16 cellular contexts compared by ENCODE assay signal in genomic region chr2:25293145-25293544, GRCh38. TPM values are rescaled to one million over a fixed set of nuclear protein-coding genes. Genes with fewer than 3 reads are reported as not detected.
DNase-seq lines count a peak whose midpoint lies in the region; ATAC-seq and TF ChIP-seq lines count a peak whose summit lies in the region.
"Had no signal": no experiment of that assay in that cellular context is flagged by ENCODE, and none has a peak within 500 bp of the region (broad histone marks: within the 10 kb centered on the region; RNA-seq: fewer than 3 reads in every experiment).

No MANE protein-coding gene starts in this region.

- H3K4me1 ChIP-seq in cardiac muscle cell (ENCODE audit: low read depth) (peaks cover 35% of the 10 kb centered on the region), spleen (peaks cover 44 to 88% (median 70%) of the 10 kb centered on the region in 6 donors), Karpas-422 (ENCODE audit: low read length) (peaks cover 16% of the 10 kb centered on the region)

- H3K4me3 ChIP-seq in cardiac muscle cell (no peak overlapping the region), spleen (no peak overlapping the region), Karpas-422 (ENCODE audit: low read length) (no peak overlapping the region)
- H3K4me3 ChIP-seq: pancreas, PC-9, SK-N-MC had no signal

- ATAC-seq in Right ventricle myocardium inferior, result no peak
- no peak for ATAC-seq in T-cell (replicated peaks in 1 of 4)
- ATAC-seq in central memory CD8-positive, alpha-beta T cell (replicated peaks; ENCODE audit: extremely low read depth, poor library complexity, severe bottlenecking), result no peak
- no peak for ATAC-seq in left lobe of liver
- ATAC-seq: pancreas had no signal

- DNase-seq in cardiac muscle cell (ENCODE audit: low read depth in 1 of 2, low spot score in 1 of 2) (peak in 1 of 2 donors; percentile 49), Right ventricle myocardium inferior (ENCODE audit: missing footprints) (no peak), T-cell (no peak), spleen (no peak), NCI-H2107 treated with DMSO at 0.1 percent for 48 hours (lab: John Stamatoyannopoulos, UW; ENCODE audit: unreplicated experiment) (no peak), left lobe of liver (ENCODE audit: low spot score) (no peak), Karpas-422 (no peak)
- DNase-seq in central memory CD8-positive, alpha-beta T cell (ENCODE audit: low spot score in 2 of 2), result no peak
- DNase-seq: Calu3; erythroblast; NCI-H1436 treated with DMSO at 0.1 percent for 48 hours; NCI-H748 treated with DMSO at 0.1 percent for 48 hours; pancreas; PC-9; stimulated activated CD4-positive, alpha-beta T cell treated with anti-CD3 and anti-CD28 coated beads, Interleukin-2, amount 100 ng/mL, for 24 hours had no signal

- CTCF ChIA-PET in T-cell (lab: Charles Lee), result interaction anchor here in 1 of 2 donors (0.6 kb wide), 1 partner anchor 408 kb away, joined by 4 read pairs; no protein-coding TSS in a partner anchor

- H3K27me3 ChIP-seq in cardiac muscle cell, result no peaks in the 10 kb centered on the region
- no peaks in the 10 kb centered on the region for H3K27me3 ChIP-seq in spleen (replicated peaks in 1 of 7)
- H3K27me3 ChIP-seq in Karpas-422 (ENCODE audit: low read length), result no peaks in the 10 kb centered on the region
- H3K27me3 ChIP-seq: pancreas had no signal

- H3K79me2 ChIP-seq in Karpas-422 (ENCODE audit: low read length), result no peaks in the 10 kb centered on the region

- H3K9me3 Mint-ChIP-seq in T-cell, result no peaks in the 10 kb centered on the region
- no peaks in the 10 kb centered on the region for H3K9me3 Mint-ChIP-seq in central memory CD8-positive, alpha-beta T cell

- no peak overlapping the region for H3K4me2 ChIP-seq in Karpas-422 (ENCODE audit: low read depth, low read length, poor library complexity, severe bottlenecking)
- H3K4me2 ChIP-seq: PC-9 had no signal

- H3K4me3 Mint-ChIP-seq in T-cell, result peak overlapping the region in 2 of 3 donors; percentile 4 to 47
- no peak overlapping the region for H3K4me3 Mint-ChIP-seq in central memory CD8-positive, alpha-beta T cell

- no peak for TF ChIP-seq CTCF in cardiac muscle cell (IDR thresholded peaks at IDR 0.05; ENCODE audit: low read depth, low read length)
- no peak for TF ChIP-seq CTCF in spleen (IDR thresholded peaks at IDR 0.05 in 8 of 11, conservative IDR thresholded peaks at IDR 0.05 in 3 of 11)

- H4K20me1 ChIP-seq in Karpas-422 (ENCODE audit: insufficient read depth, low read depth, low read length), result no peaks in the 10 kb centered on the region

- no peak overlapping the region for H3K9ac ChIP-seq in Karpas-422 (ENCODE audit: low read length)

- peaks cover 8% of the 10 kb centered on the region for H3K36me3 Mint-ChIP-seq in T-cell
- peaks cover 8% of the 10 kb centered on the region for H3K36me3 Mint-ChIP-seq in central memory CD8-positive, alpha-beta T cell (ENCODE audit: insufficient read depth)

- peak overlapping the region; percentile 90 to 96 for H3K27ac Mint-ChIP-seq in T-cell
- peak overlapping the region; percentile 94 for H3K27ac Mint-ChIP-seq in central memory CD8-positive, alpha-beta T cell (ENCODE audit: low read depth)

- TF ChIP-seq POLR2A in spleen (IDR thresholded peaks at IDR 0.05), result no peak

- intact Hi-C loops in Right ventricle myocardium inferior (cut with DNase I), result loop anchor here (5.0 kb wide), 1 partner anchor 49 kb away; the partner anchor contains the start of gene DNMT3A
- intact Hi-C loops in spleen (cut with DNase I; ENCODE audit: low total_unique reads), result no loop called here

- H3K27ac ChIP-seq in cardiac muscle cell, result peak overlapping the region; percentile 85
- peak overlapping the region; percentile 42 to 93 (median 90) for H3K27ac ChIP-seq in spleen
- H3K27ac ChIP-seq in Karpas-422 (ENCODE audit: low read length), result no peak overlapping the region
- H3K27ac ChIP-seq: pancreas, PC-9 had no signal

- no peaks in the 10 kb centered on the region for H3K9me2 ChIP-seq in Karpas-422 (replicated peaks; ENCODE audit: insufficient read depth, low read length)

- POLR2A ChIA-PET in T-cell (lab: Charles Lee), result interaction anchor here in 1 of 2 donors (0.6 kb wide), 2 partner anchors 10 to 21 kb away, joined by 3 read pairs; no protein-coding TSS in a partner anchor

- H3K4me1 Mint-ChIP-seq in T-cell, result peaks cover 60 to 63% (median 62%) of the 10 kb centered on the region in 3 donors
- peaks cover 42% of the 10 kb centered on the region for H3K4me1 Mint-ChIP-seq in central memory CD8-positive, alpha-beta T cell

- H3K9me3 ChIP-seq in cardiac muscle cell (ENCODE audit: low read depth) (no peaks in the 10 kb centered on the region), spleen (no peaks in the 10 kb centered on the region), Karpas-422 (ENCODE audit: low read length) (no peaks in the 10 kb centered on the region)
- H3K9me3 ChIP-seq: pancreas had no signal

- H3K27me3 Mint-ChIP-seq in T-cell, result no peaks in the 10 kb centered on the region
- no peaks in the 10 kb centered on the region for H3K27me3 Mint-ChIP-seq in central memory CD8-positive, alpha-beta T cell

- WGBS in spleen, 5 donors, result 65 to 80% (median 74%) methylated on average over 7 of the region's 7 CpGs

- no peak overlapping the region for H2AFZ ChIP-seq in Karpas-422 (ENCODE audit: low read length)
- H2AFZ ChIP-seq: PC-9 had no signal

- no peaks in the 10 kb centered on the region for H3K36me3 ChIP-seq in cardiac muscle cell
- H3K36me3 ChIP-seq in spleen, result peaks cover 0 to 16% (median 2%) of the 10 kb centered on the region in 6 donors
- H3K36me3 ChIP-seq in Karpas-422 (ENCODE audit: insufficient read depth, low read length), result no peaks in the 10 kb centered on the region
- H3K36me3 ChIP-seq: pancreas had no signal

RNA-seq across cellular contexts. Expression of gene DNMT3A, which starts 48.6 kb away (rescaled TPM):
- 90.6 and 116 TPM in 2 replicates for total RNA-seq in cardiac muscle cell
- polyA plus RNA-seq in cardiac muscle cell, result 52.9 and 65.4 TPM in 2 replicates
- total RNA-seq in Right ventricle myocardium inferior, result 18.6 TPM
- total RNA-seq in T-cell, result 100 to 1,000 TPM in 1 of 5 donors, 10 to 100 TPM in 4; 78.7 to 125 (median 93.2) TPM
- total RNA-seq in spleen, result 10 to 100 TPM; 28.4 to 64.6 (median 42.0) TPM
- polyA plus RNA-seq in spleen, result 10 to 100 TPM in 2 of 3 donors, 1 to 10 TPM in 1; 9.0 to 17.1 (median 10.5) TPM
- 8.3 TPM for total RNA-seq in left lobe of liver
- total RNA-seq in Karpas-422 (2014; rRNA removed; shearing (Covaris generic); ENCODE audit: low replicate concordance), result 0.97 and 1.6 TPM in 2 replicates
